Comparison of ENCODE assay signal across 8 cellular contexts in the genomic region with DNA sequence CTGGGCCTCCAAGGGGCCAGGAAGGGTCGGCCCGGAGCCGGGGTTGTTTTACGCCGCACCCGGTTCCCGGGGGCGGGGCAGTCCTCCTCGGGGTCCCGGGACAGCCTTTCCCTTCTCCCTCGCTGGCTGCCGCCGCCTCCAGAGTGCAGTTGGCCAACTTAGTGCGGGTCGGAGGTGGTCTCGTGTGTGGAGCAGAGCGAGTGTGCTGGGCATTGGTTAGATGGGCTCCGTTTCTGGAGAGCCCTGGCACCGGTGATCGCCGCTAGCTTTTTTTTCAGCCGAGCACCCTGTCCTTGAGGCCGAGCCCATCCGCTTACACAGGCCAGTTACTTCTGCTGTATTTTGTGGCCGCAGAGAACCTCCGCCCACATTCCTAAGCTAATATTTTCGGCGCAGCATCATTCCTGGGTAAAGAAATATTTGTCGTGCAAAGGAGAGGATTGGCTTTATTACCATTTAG. TPM values are rescaled to one million over a fixed set of nuclear protein-coding genes. Genes with fewer than 3 reads are reported as not detected.
A peak's percentile ranks its signal among the peaks of the same experiment; 100 is the strongest.
DNase-seq lines count a peak whose midpoint lies in the region; ATAC-seq and TF ChIP-seq lines count a peak whose summit lies in the region.

No MANE protein-coding gene starts in this region.

- peak; percentile 72 for DNase-seq in Calu3
- DNase-seq in SK-N-MC (ENCODE audit: low read depth, low spot score) = no peak
- DNase-seq in dermis microvascular lymphatic vessel endothelial cell (ENCODE audit: low read depth in 2 of 2) = peak; percentile 14 to 54
- peak; percentile 47 to 78 for DNase-seq in lung microvascular endothelial cell (ENCODE audit: low read depth in 2 of 2)
- DNase-seq in transverse colon = peak; percentile 20
- no peak for DNase-seq in NCI-H1694 treated with DMSO at 0.1 percent for 48 hours (lab: John Stamatoyannopoulos, UW)

- BruUV-seq in Calu3 (replicated peaks; lab: Mats Ljungman, UMichigan) = no TSS peak

- H3K9ac ChIP-seq in SK-N-MC (ENCODE audit: insufficient read length) = peak overlapping the region; percentile 86

- peaks cover 16% of the 10 kb centered on the region for H3K4me1 Mint-ChIP-seq in Calu3 (ENCODE audit: low read depth, unreplicated experiment)

- no peaks in the 10 kb centered on the region for H3K9me3 ChIP-seq in SK-N-MC (ENCODE audit: low read depth, low read length)
- H3K9me3 ChIP-seq in transverse colon = no peaks in the 10 kb centered on the region

- peaks cover 35% of the 10 kb centered on the region for H3K36me3 ChIP-seq in SK-N-MC (ENCODE audit: insufficient read depth, low read length)
- no peaks in the 10 kb centered on the region for H3K36me3 ChIP-seq in transverse colon

- H3K27ac Mint-ChIP-seq in Calu3 (ENCODE audit: unreplicated experiment) = peak overlapping the region; percentile 69

- H3K36me3 Mint-ChIP-seq in Calu3 (ENCODE audit: insufficient read depth, unreplicated experiment) = peaks cover 33% of the 10 kb centered on the region

- H3K4me3 Mint-ChIP-seq in Calu3 (ENCODE audit: low read depth, unreplicated experiment) = peak overlapping the region; percentile 80

- TF ChIP-seq EP300 in transverse colon (IDR thresholded peaks at IDR 0.05; ENCODE audit: low read depth) = no peak

- H3K4me3 ChIP-seq in SK-N-MC (peak overlapping the region; percentile 89), transverse colon (peak overlapping the region; percentile 43 to 98 (median 92))

- in situ Hi-C loops in transverse colon (cut with MboI; ENCODE audit: low pct_ligation_motif_present in 1 of 4, low pct_unique_long_range_greater_than_20kb in 1 of 4, low sequenced_read_pairs in 3 of 4) = no loop called here

- WGBS in transverse colon (ENCODE audit: low coverage in 1 of 2), 2 donors = 0% methylated on average over 16 of the region's 29 CpGs; no CpG with 5 or more reads in 1 of the 2 donors

- H3K9me3 Mint-ChIP-seq in Calu3 (ENCODE audit: low read depth, unreplicated experiment) = no peaks in the 10 kb centered on the region

- CTCF ChIA-PET in Calu3 (lab: Charles Lee) = interaction anchor here (0.6 to 1.6 kb wide), 2 partner anchors 17 to 48 kb away, joined by 4 to 6 read pairs; no protein-coding TSS in a partner anchor

- H3K27me3 Mint-ChIP-seq in Calu3 (ENCODE audit: unreplicated experiment) = no peaks in the 10 kb centered on the region

- no peak for TF ChIP-seq CTCF in Calu3 (IDR thresholded peaks at IDR 0.05; ENCODE audit: unreplicated experiment)
- TF ChIP-seq CTCF in transverse colon (IDR thresholded peaks at IDR 0.05) = no peak

- H3K27ac ChIP-seq in SK-N-MC = peak overlapping the region; percentile 56; the same call in 1 of the 2 replicates
- peak overlapping the region; percentile 63 to 84 (median 76) for H3K27ac ChIP-seq in transverse colon

- peaks cover 0 to 14% (median 9%) of the 10 kb centered on the region in 4 donors for H3K4me1 ChIP-seq in transverse colon

- TF ChIP-seq POLR2A in transverse colon (IDR thresholded peaks at IDR 0.05) = no peak

- ATAC-seq in GM19324 (IDR thresholded peaks at IDR 0.05; ENCODE audit: low FRiP score, unreplicated experiment) (peak; percentile 40), HG03354 (IDR thresholded peaks at IDR 0.05; ENCODE audit: poor library complexity, severe bottlenecking, unreplicated experiment) (peak; percentile 40)

- no peaks in the 10 kb centered on the region for H3K27me3 ChIP-seq in transverse colon

- intact Hi-C loops in Calu3 (cut with micrococcal nuclease; ENCODE audit: unreplicated experiment) = loop anchor here (5.0 kb wide), 1 partner anchor 38 kb away; a partner anchor contains a TSS
- intact Hi-C loops in transverse colon (cut with DNase I; ENCODE audit: low total_unique reads) = no loop called here

RNA-seq across cellular contexts. Expression of a gene that starts 0.6 kb away (rescaled TPM):
- total RNA-seq in Calu3 (2022) = 71.8 and 108 TPM in 2 replicates
- total RNA-seq in dermis microvascular lymphatic vessel endothelial cell = 9.1 and 20.4 TPM in 2 replicates
- total RNA-seq in lung microvascular endothelial cell = 5.4 and 11.1 TPM in 2 replicates
- total RNA-seq in transverse colon = 10 to 100 TPM in 1 of 4 donors, 1 to 10 TPM in 3; 1.9 to 11.5 (median 5.2) TPM

RNA-seq across cellular contexts. Expression of a gene that starts 37.9 kb away (rescaled TPM):
- total RNA-seq in Calu3 (2022) (1,386 and 1,535 TPM in 2 replicates), dermis microvascular lymphatic vessel endothelial cell (53.8 and 60.2 TPM in 2 replicates), lung microvascular endothelial cell (47.3 and 66.7 TPM in 2 replicates), transverse colon (100 to 1,000 TPM; 279 to 742 (median 450) TPM)

Comparison
In these comparisons a context has a peak if more than half of its experiments do, and no peak if none do; other contexts are left out.
1. DNase-seq: peak in Calu3 (single experiment), dermis microvascular lymphatic vessel endothelial cell (2 of 2), lung microvascular endothelial cell (2 of 2) and transverse colon (single experiment); none in SK-N-MC (single experiment) and NCI-H1694 treated with DMSO at 0.1 percent for 48 hours (single experiment).